2 cellular contexts compared by ENCODE assay signal in the genomic region with DNA sequence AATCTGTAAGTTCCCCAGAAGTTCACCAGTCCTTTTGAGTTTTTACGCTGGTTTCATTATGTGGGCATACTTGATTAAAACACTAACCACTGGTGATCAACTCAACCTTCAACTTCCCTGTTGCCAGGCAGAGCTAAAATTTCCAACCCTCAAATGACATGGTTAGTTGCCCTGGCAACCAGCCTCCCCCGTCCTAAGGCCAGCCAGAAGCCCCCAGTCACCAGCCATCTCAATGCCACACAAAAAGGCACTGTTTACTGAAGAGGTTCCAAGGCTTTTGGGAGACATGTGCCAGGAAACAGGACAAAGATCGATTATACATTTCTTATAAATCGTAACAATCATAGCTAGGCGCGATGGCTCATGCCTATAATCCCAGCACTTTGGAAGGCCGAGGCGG.
TF ChIP-seq lines count a peak whose summit lies in the region.

No MANE protein-coding gene starts in this region.

TF ChIP-seq in HepG2, 621 proteins besides CTCF, POLR2A, EP300 and RAD21:
- 0 out of 2 replicates have a peak, but pooled peaks have one; percentile 42 for TF ChIP-seq WIZ (CRISPR knock-in tag; IDR thresholded peaks at IDR 0.05)
- TF ChIP-seq ARNT (IDR thresholded peaks at IDR 0.05) = no peak

TF ChIP-seq in SK-N-SH treated with all-trans-retinoic acid at 6 μM for 48 hours, 23 proteins besides CTCF, POLR2A, EP300 and RAD21:
- no peak for TF ChIP-seq ZFP3 (CRISPR knock-in tag; IDR thresholded peaks at IDR 0.05)
- no peak for TF ChIP-seq PPARA (CRISPR knock-in tag; IDR thresholded peaks at IDR 0.05; ENCODE audit: borderline replicate concordance)
- no peak for TF ChIP-seq ZC3H10 (CRISPR knock-in tag; IDR thresholded peaks at IDR 0.05)
- no peak for TF ChIP-seq GLIS3 (CRISPR knock-in tag; IDR thresholded peaks at IDR 0.05)
TF ChIP-seq in SK-N-SH treated with all-trans-retinoic acid at 6 μM for 48 hours: peak in this region for 0.
